1 cellular context compared by ENCODE assay signal in the genomic region with DNA sequence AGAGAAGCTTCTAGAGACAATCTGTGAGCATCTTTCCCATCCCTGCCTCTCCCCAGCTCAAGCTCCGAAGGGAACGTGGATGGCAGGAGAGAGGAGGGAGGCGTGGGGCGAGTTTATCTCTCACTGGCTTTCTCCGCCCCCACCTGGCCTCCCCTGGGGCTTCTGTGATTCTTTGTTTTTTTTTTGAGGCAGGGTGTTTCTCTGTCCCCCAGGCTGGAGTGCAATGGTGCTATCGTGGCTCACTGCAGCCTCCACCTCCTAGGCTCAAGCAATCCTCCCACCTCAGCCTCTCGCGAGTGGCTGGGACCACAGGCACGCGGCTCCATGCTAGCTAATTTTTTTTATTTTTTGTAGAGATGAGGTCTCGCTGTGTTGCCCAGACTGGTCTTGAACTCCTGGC.
TF ChIP-seq lines count a peak whose summit lies in the region.

No MANE protein-coding gene starts in this region.

TF ChIP-seq in HepG2, 621 proteins besides CTCF, POLR2A, EP300 and RAD21:
- TF ChIP-seq, protein P1, sequence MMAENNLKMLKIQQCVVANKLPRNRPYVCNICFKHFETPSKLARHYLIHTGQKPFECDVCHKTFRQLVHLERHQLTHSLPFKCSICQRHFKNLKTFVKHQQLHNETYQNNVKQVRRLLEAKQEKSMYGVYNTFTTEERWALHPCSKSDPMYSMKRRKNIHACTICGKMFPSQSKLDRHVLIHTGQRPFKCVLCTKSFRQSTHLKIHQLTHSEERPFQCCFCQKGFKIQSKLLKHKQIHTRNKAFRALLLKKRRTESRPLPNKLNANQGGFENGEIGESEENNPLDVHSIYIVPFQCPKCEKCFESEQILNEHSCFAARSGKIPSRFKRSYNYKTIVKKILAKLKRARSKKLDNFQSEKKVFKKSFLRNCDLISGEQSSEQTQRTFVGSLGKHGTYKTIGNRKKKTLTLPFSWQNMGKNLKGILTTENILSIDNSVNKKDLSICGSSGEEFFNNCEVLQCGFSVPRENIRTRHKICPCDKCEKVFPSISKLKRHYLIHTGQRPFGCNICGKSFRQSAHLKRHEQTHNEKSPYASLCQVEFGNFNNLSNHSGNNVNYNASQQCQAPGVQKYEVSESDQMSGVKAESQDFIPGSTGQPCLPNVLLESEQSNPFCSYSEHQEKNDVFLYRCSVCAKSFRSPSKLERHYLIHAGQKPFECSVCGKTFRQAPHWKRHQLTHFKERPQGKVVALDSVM (CRISPR knock-in tag; IDR thresholded peaks at IDR 0.05): peak; percentile 33; the same call in 1 of the 2 replicates
- TF ChIP-seq MAZ (IDR thresholded peaks at IDR 0.05; ENCODE audit: borderline replicate concordance, low read depth, low read length): no peak
- TF ChIP-seq MAZ (CRISPR knock-in tag; IDR thresholded peaks at IDR 0.05; ENCODE audit: low read depth): no peak
- TF ChIP-seq, protein P2, sequence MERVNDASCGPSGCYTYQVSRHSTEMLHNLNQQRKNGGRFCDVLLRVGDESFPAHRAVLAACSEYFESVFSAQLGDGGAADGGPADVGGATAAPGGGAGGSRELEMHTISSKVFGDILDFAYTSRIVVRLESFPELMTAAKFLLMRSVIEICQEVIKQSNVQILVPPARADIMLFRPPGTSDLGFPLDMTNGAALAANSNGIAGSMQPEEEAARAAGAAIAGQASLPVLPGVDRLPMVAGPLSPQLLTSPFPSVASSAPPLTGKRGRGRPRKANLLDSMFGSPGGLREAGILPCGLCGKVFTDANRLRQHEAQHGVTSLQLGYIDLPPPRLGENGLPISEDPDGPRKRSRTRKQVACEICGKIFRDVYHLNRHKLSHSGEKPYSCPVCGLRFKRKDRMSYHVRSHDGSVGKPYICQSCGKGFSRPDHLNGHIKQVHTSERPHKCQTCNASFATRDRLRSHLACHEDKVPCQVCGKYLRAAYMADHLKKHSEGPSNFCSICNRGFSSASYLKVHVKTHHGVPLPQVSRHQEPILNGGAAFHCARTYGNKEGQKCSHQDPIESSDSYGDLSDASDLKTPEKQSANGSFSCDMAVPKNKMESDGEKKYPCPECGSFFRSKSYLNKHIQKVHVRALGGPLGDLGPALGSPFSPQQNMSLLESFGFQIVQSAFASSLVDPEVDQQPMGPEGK (CRISPR knock-in tag; IDR thresholded peaks at IDR 0.05): peak; percentile 49; the same call in 1 of the 2 replicates
- TF ChIP-seq NCOR1 (IDR thresholded peaks at IDR 0.05; ENCODE audit: borderline replicate concordance, low read length): no peak
